ENCODE assay signal across 12 cellular contexts in genomic region chr1:54274448-54274847, GRCh38.
A peak's percentile ranks its signal among the peaks of the same experiment; 100 is the strongest.
DNase-seq lines count a peak whose midpoint lies in the region; ATAC-seq and TF ChIP-seq lines count a peak whose summit lies in the region.
"Had no signal": no experiment of that assay in that cellular context is flagged by ENCODE, and none has a peak within 500 bp of the region (broad histone marks: within the 10 kb centered on the region; RNA-seq: fewer than 3 reads in every experiment).

No MANE protein-coding gene starts in this region.

- no peak for DNase-seq in activated naive CD4-positive, alpha-beta T cell treated with anti-CD3 and anti-CD28 coated beads for 36 hours
- DNase-seq in activated naive CD4-positive, alpha-beta T cell (lab: John Stamatoyannopoulos, UW), result no peak
- DNase-seq in colonic mucosa (no peak), upper lobe of left lung (no peak), iPS-NIHi7 (ENCODE audit: extremely low spot score) (no peak), SHP77 treated with DMSO at 0.1 percent for 48 hours (lab: John Stamatoyannopoulos, UW) (no peak), NCI-H1694 (lab: John Stamatoyannopoulos, UW) (no peak)
- no peak for DNase-seq in naive thymus-derived CD4-positive, alpha-beta T cell

- H3K9me3 ChIP-seq in colonic mucosa (no peaks in the 10 kb centered on the region), upper lobe of left lung (no peaks in the 10 kb centered on the region)
- H3K9me3 ChIP-seq in naive thymus-derived CD4-positive, alpha-beta T cell (ENCODE audit: control insufficient read depth in 2 of 3, low read length in 3 of 3), result no peaks in the 10 kb centered on the region
- H3K9me3 ChIP-seq: BLaER1 treated with 17β-estradiol and CSF1 and Interleukin-3, amounts not matched to agents 10 nM and 100 nM; HAP-1 had no signal

- H3K4me3 ChIP-seq in colonic mucosa, result no peak overlapping the region
- H3K4me3 ChIP-seq in naive thymus-derived CD4-positive, alpha-beta T cell (ENCODE audit: low read length), result no peak overlapping the region
- H3K4me3 ChIP-seq in upper lobe of left lung, result no peak overlapping the region
- H3K4me3 ChIP-seq: BLaER1 treated with 17β-estradiol and CSF1 and Interleukin-3, amounts not matched to agents 10 nM and 100 nM; HAP-1; lung had no signal

- intact Hi-C loops in activated naive CD4-positive, alpha-beta T cell treated with anti-CD3 and anti-CD28 coated beads for 36 hours (cut with micrococcal nuclease), result no loop called here
- intact Hi-C loops in colonic mucosa (cut with DNase I), result no loop called here
- intact Hi-C loops in naive thymus-derived CD4-positive, alpha-beta T cell (cut with micrococcal nuclease), result no loop called here

- no peaks in the 10 kb centered on the region for H3K36me3 Mint-ChIP-seq in activated naive CD4-positive, alpha-beta T cell treated with anti-CD3 and anti-CD28 coated beads for 36 hours (ENCODE audit: low read depth)
- H3K36me3 Mint-ChIP-seq in naive thymus-derived CD4-positive, alpha-beta T cell, result peaks cover 4 to 9% (median 4%) of the 10 kb centered on the region in 5 donors
- H3K36me3 Mint-ChIP-seq: IgD-negative memory B cell had no signal

- peaks cover 43% of the 10 kb centered on the region for H3K4me1 Mint-ChIP-seq in activated naive CD4-positive, alpha-beta T cell treated with anti-CD3 and anti-CD28 coated beads for 36 hours (ENCODE audit: low read depth)
- peaks cover 24 to 75% (median 63%) of the 10 kb centered on the region in 7 donors for H3K4me1 Mint-ChIP-seq in naive thymus-derived CD4-positive, alpha-beta T cell

- no peak for ATAC-seq in naive thymus-derived CD4-positive, alpha-beta T cell
- ATAC-seq in upper lobe of left lung (ENCODE audit: low FRiP score in 2 of 2), result no peak

- peak overlapping the region; percentile 5 for H3K27ac Mint-ChIP-seq in activated naive CD4-positive, alpha-beta T cell treated with anti-CD3 and anti-CD28 coated beads for 36 hours
- peak overlapping the region; percentile 8 to 83 (median 61) for H3K27ac Mint-ChIP-seq in naive thymus-derived CD4-positive, alpha-beta T cell
- H3K27ac Mint-ChIP-seq: IgD-negative memory B cell had no signal

- H3K36me3 ChIP-seq in colonic mucosa, result no peaks in the 10 kb centered on the region
- H3K36me3 ChIP-seq in naive thymus-derived CD4-positive, alpha-beta T cell (ENCODE audit: control insufficient read depth in 2 of 3, insufficient read depth in 3 of 3, low read length in 3 of 3), result no peaks in the 10 kb centered on the region
- no peaks in the 10 kb centered on the region for H3K36me3 ChIP-seq in upper lobe of left lung
- H3K36me3 ChIP-seq: HAP-1 had no signal

- H3K27ac ChIP-seq in colonic mucosa (peak overlapping the region; percentile 38), upper lobe of left lung (peak overlapping the region; percentile 81 to 93 (median 86))
- no peak overlapping the region for H3K27ac ChIP-seq in naive thymus-derived CD4-positive, alpha-beta T cell (ENCODE audit: low read depth, low read length)

- CTCF ChIA-PET in activated naive CD4-positive, alpha-beta T cell treated with anti-CD3 and anti-CD28 coated beads for 36 hours (lab: Charles Lee), result no interaction called here
- CTCF ChIA-PET in naive thymus-derived CD4-positive, alpha-beta T cell (lab: Charles Lee), result no interaction called here

- no peak overlapping the region for H3K9ac ChIP-seq in colonic mucosa (ENCODE audit: low read depth in 2 of 2, low read length in 2 of 2)

- no peaks in the 10 kb centered on the region for H3K27me3 Mint-ChIP-seq in activated naive CD4-positive, alpha-beta T cell treated with anti-CD3 and anti-CD28 coated beads for 36 hours (ENCODE audit: low read depth)
- H3K27me3 Mint-ChIP-seq in naive thymus-derived CD4-positive, alpha-beta T cell, result no peaks in the 10 kb centered on the region
- H3K27me3 Mint-ChIP-seq: IgD-negative memory B cell had no signal

- TF ChIP-seq CTCF in colonic mucosa (IDR thresholded peaks at IDR 0.05) (no peak), upper lobe of left lung (IDR thresholded peaks at IDR 0.05) (no peak)

- POLR2A ChIA-PET in naive thymus-derived CD4-positive, alpha-beta T cell (lab: Charles Lee), result interaction anchor here (1.0 to 1.2 kb wide), 3 partner anchors 9 to 12 kb away, joined by 3 read pairs; no protein-coding TSS in a partner anchor

- no peaks in the 10 kb centered on the region for H3K27me3 ChIP-seq in colonic mucosa
- no peaks in the 10 kb centered on the region for H3K27me3 ChIP-seq in naive thymus-derived CD4-positive, alpha-beta T cell (ENCODE audit: control insufficient read depth in 2 of 2, insufficient read depth in 2 of 2, low read length in 2 of 2)
- no peaks in the 10 kb centered on the region for H3K27me3 ChIP-seq in upper lobe of left lung
- H3K27me3 ChIP-seq: BLaER1 treated with 17β-estradiol and CSF1 and Interleukin-3, amounts not matched to agents 10 nM and 100 nM had no signal

- no peak for TF ChIP-seq POLR2A in upper lobe of left lung (IDR thresholded peaks at IDR 0.05)

- no peaks in the 10 kb centered on the region for H3K9me3 Mint-ChIP-seq in activated naive CD4-positive, alpha-beta T cell treated with anti-CD3 and anti-CD28 coated beads for 36 hours
- no peaks in the 10 kb centered on the region for H3K9me3 Mint-ChIP-seq in naive thymus-derived CD4-positive, alpha-beta T cell
- H3K9me3 Mint-ChIP-seq: IgD-negative memory B cell had no signal

- H3K4me3 Mint-ChIP-seq in activated naive CD4-positive, alpha-beta T cell treated with anti-CD3 and anti-CD28 coated beads for 36 hours, result no peak overlapping the region
- H3K4me3 Mint-ChIP-seq in naive thymus-derived CD4-positive, alpha-beta T cell, result peak overlapping the region in 1 of 10 donors; percentile 29
- H3K4me3 Mint-ChIP-seq: IgD-negative memory B cell had no signal

- WGBS in upper lobe of left lung, 2 donors, result 84 to 87% methylated on average over 5 to 8 of the region's 8 CpGs

- no peak for TF ChIP-seq EP300 in upper lobe of left lung (IDR thresholded peaks at IDR 0.05)

- peaks cover 22% of the 10 kb centered on the region for H3K4me1 ChIP-seq in colonic mucosa
- peaks cover 0 to 37% of the 10 kb centered on the region in 2 donors for H3K4me1 ChIP-seq in naive thymus-derived CD4-positive, alpha-beta T cell (ENCODE audit: control insufficient read depth in 2 of 2, insufficient read depth in 2 of 2, low read length in 2 of 2)
- peaks cover 57 to 61% (median 59%) of the 10 kb centered on the region in 4 donors for H3K4me1 ChIP-seq in upper lobe of left lung
- H3K4me1 ChIP-seq: HAP-1 had no signal
